ENCODE assay signal across 8 cellular contexts in genomic region chr5:132419517-132420468, GRCh38. TPM values are rescaled to one million over a fixed set of nuclear protein-coding genes. Genes with fewer than 3 reads are reported as not detected.
A peak's percentile ranks its signal among the peaks of the same experiment; 100 is the strongest.
DNase-seq lines count a peak whose midpoint lies in the region; ATAC-seq and TF ChIP-seq lines count a peak whose summit lies in the region.

No MANE protein-coding gene starts in this region.

- H3K4ac ChIP-seq in neuronal stem cell (ENCODE audit: low read length) = no peak overlapping the region

- peak; percentile 88 for TF ChIP-seq CTCF in foreskin keratinocyte (conservative IDR thresholded peaks at IDR 0.05)
- TF ChIP-seq CTCF in uterus (IDR thresholded peaks at IDR 0.05) = peak; percentile 86 to 94 (median 90)

- H2BK12ac ChIP-seq in neuronal stem cell (ENCODE audit: low read length) = no peak overlapping the region

- no peak overlapping the region for H3K9ac ChIP-seq in neuronal stem cell (ENCODE audit: low read depth, low read length, poor library complexity)

- no peaks in the 10 kb centered on the region for H3K27me3 ChIP-seq in foreskin keratinocyte
- H3K27me3 ChIP-seq in neuronal stem cell (ENCODE audit: control insufficient read depth in 3 of 3, insufficient read depth in 3 of 3, low read depth in 1 of 3, low read length in 3 of 3) = no peaks in the 10 kb centered on the region
- H3K27me3 ChIP-seq in uterus = no peaks in the 10 kb centered on the region

- H3K23ac ChIP-seq in neuronal stem cell (ENCODE audit: low read depth, low read length, poor library complexity) = no peak overlapping the region

- H2AFZ ChIP-seq in neuronal stem cell (ENCODE audit: low read length) = peak overlapping the region; percentile 74

- no peak overlapping the region for H3K14ac ChIP-seq in neuronal stem cell (ENCODE audit: low read length)

- no peaks in the 10 kb centered on the region for H3K79me1 ChIP-seq in neuronal stem cell (ENCODE audit: low read depth, low read length)

- no CpG with 5 or more reads among the region's 12 CpGs for WGBS in neuronal stem cell (ENCODE audit: extremely low coverage in 2 of 2, insufficient read length in 2 of 2, insufficient replicate concordance in 1 of 2), 2 donors

- H2BK15ac ChIP-seq in neuronal stem cell (ENCODE audit: low read length) = no peak overlapping the region

- H2BK120ac ChIP-seq in neuronal stem cell (ENCODE audit: low read depth, low read length) = no peak overlapping the region

- no peak overlapping the region for H2BK5ac ChIP-seq in neuronal stem cell (ENCODE audit: low read length)

- TF ChIP-seq POLR2A in Raji (IDR thresholded peaks at IDR 0.05; ENCODE audit: insufficient read depth, low read depth, low read length) (peak; percentile 4; the same call in 1 of the 2 replicates), uterus (IDR thresholded peaks at IDR 0.05) (no peak)

- DNase-seq in NCI-H1436 (lab: John Stamatoyannopoulos, UW) (peak; percentile 64), NCI-H1436 treated with DMSO at 0.1 percent for 48 hours (lab: John Stamatoyannopoulos, UW) (no peak), LHCN-M2 (ENCODE audit: low read depth) (peak; percentile 69), foreskin keratinocyte (no peak), neuronal stem cell (ENCODE audit: low spot score) (peak; percentile 66), uterus (peak; percentile 73 to 77)
- peak; percentile 50 for DNase-seq in activated gamma-delta T cell treated with anti-CD3 and anti-CD28 coated beads, Interleukin-2, amount 50 U/mL, for 16 hours (ENCODE audit: low read depth)

- H3K27ac ChIP-seq in foreskin keratinocyte = no peak overlapping the region
- H3K27ac ChIP-seq in neuronal stem cell (replicated peaks; ENCODE audit: low read length) = no peak overlapping the region
- H3K27ac ChIP-seq in uterus = peak overlapping the region; percentile 62 to 81

- no peaks in the 10 kb centered on the region for H3K9me3 ChIP-seq in neuronal stem cell (replicated peaks in 1 of 2; ENCODE audit: control insufficient read depth in 2 of 2, insufficient read depth in 1 of 2, low read depth in 1 of 2, low read length in 2 of 2)
- no peaks in the 10 kb centered on the region for H3K9me3 ChIP-seq in uterus

- intact Hi-C loops in uterus (cut with DNase I; ENCODE audit: low total_unique reads) = loop anchor here (5.0 kb wide), 1 partner anchor 68 kb away; no protein-coding TSS in a partner anchor

- ATAC-seq in foreskin keratinocyte = peak; percentile 55

- H3K4me1 ChIP-seq in foreskin keratinocyte (peaks cover 47% of the 10 kb centered on the region), neuronal stem cell (ENCODE audit: control insufficient read depth in 2 of 2, insufficient read depth in 1 of 2, low read depth in 1 of 2, low read length in 2 of 2) (peaks cover 3 to 4% of the 10 kb centered on the region in 2 donors), uterus (peaks cover 5 to 22% of the 10 kb centered on the region in 2 donors)

- H3K4me3 ChIP-seq in neuronal stem cell (ENCODE audit: low read length in 2 of 2) (peak overlapping the region in 1 of 2 donors; percentile 13), uterus (no peak overlapping the region)

- no peak overlapping the region for H3K18ac ChIP-seq in neuronal stem cell (ENCODE audit: low read length)

- H2AK5ac ChIP-seq in neuronal stem cell (ENCODE audit: low read depth, low read length) = no peak overlapping the region

- H4K91ac ChIP-seq in neuronal stem cell (ENCODE audit: low read depth, low read length, poor library complexity) = no peak overlapping the region

- H3K4me2 ChIP-seq in neuronal stem cell (ENCODE audit: insufficient read depth, low read length, poor library complexity, severe bottlenecking) = no peak overlapping the region

- H4K8ac ChIP-seq in neuronal stem cell (ENCODE audit: low read depth, low read length) = no peak overlapping the region

- H3K36me3 ChIP-seq in neuronal stem cell (replicated peaks in 1 of 2; ENCODE audit: control insufficient read depth in 2 of 2, insufficient read depth in 2 of 2, low read length in 2 of 2) (no peaks in the 10 kb centered on the region), uterus (no peaks in the 10 kb centered on the region)

RNA-seq across cellular contexts. Expression of gene SLC22A5, which starts 50.3 kb away (rescaled TPM):
- total RNA-seq in LHCN-M2 (2014; rRNA removed) (5.6 and 6.1 TPM in 2 replicates), foreskin keratinocyte (11.7 and 14.7 TPM in 2 replicates), uterus (10 to 100 TPM in 2 of 4 donors, 1 to 10 TPM in 2; 2.0 to 18.9 (median 10.0) TPM)
- 8.8 TPM for polyA plus RNA-seq in LHCN-M2 (2012)
- polyA plus RNA-seq in foreskin keratinocyte = 5.6 and 7.1 TPM in 2 replicates
- polyA plus RNA-seq in neuronal stem cell (2013, experiment 1 of 2) = 2.5 TPM
- 1.9 TPM for polyA plus RNA-seq in neuronal stem cell (2013, experiment 2 of 2)

Comparison
In these comparisons a context has a peak if more than half of its experiments do, and no peak if none do; other contexts are left out.
1. DNase-seq: peak in NCI-H1436 (single experiment), LHCN-M2 (single experiment), activated gamma-delta T cell treated with anti-CD3 and anti-CD28 coated beads, Interleukin-2, amount 50 U/mL, for 16 hours (single experiment), neuronal stem cell (single experiment) and uterus (2 of 2); none in NCI-H1436 treated with DMSO at 0.1 percent for 48 hours (single experiment) and foreskin keratinocyte (0 of 2).
2. H3K27ac ChIP-seq: peak in uterus (2 of 2); none in foreskin keratinocyte (single experiment) and neuronal stem cell (single experiment).